22 cellular contexts compared by ENCODE assay signal in the genomic region with DNA sequence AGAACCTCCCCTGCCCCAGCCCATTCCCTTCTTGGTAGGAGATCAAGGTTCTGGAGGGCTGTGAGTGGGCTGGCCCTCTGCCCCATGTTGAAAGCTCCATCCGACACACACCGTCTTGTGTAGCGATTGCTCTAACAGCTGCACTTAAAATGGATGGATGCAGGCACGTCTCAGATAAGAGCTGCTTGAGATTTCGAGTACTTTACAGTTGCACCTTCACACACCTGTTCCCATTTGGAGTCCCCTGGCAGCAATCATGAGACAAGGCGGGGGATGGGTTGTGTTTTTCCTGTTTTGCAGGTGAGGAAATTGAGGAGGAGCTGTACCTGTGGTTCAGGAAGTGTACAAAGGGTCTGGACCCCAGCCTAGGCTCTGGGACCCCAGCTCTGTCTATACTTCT.
DNase-seq lines count a peak whose midpoint lies in the region; ATAC-seq and TF ChIP-seq lines count a peak whose summit lies in the region.
"Had no signal": no experiment of that assay in that cellular context is flagged by ENCODE, and none has a peak within 500 bp of the region (broad histone marks: within the 10 kb centered on the region; RNA-seq: fewer than 3 reads in every experiment).

No MANE protein-coding gene starts in this region.

- DNase-seq in NCI-H2196 treated with DMSO at 0.1 percent for 48 hours (lab: John Stamatoyannopoulos, UW; ENCODE audit: unreplicated experiment) (peak; percentile 21), NK-92 (lab: John Stamatoyannopoulos, UW; ENCODE audit: unreplicated experiment) (no peak), SIG-M5 (lab: John Stamatoyannopoulos, UW) (no peak)
- DNase-seq: activated CD4-positive, alpha-beta memory T cell treated with anti-CD3 and anti-CD28 coated beads, Interleukin-2, amount 10 ng/mL, durations not matched to agents 7 days and 5 days; adrenal gland; EL; HCEC 1CT; Kasumi-1; NCI-H1694; psoas muscle; Right ventricle myocardium superior had no signal

- H3K79me2 ChIP-seq in Loucy (ENCODE audit: insufficient read depth, low read length): no peaks in the 10 kb centered on the region

- H3K27me3 ChIP-seq in BLaER1 (peaks cover 26% of the 10 kb centered on the region), Loucy (ENCODE audit: insufficient read depth, low read length, poor library complexity, severe bottlenecking) (no peaks in the 10 kb centered on the region), iPS-15b (ENCODE audit: control insufficient read depth, insufficient read depth, low read length) (no peaks in the 10 kb centered on the region)
- H3K27me3 ChIP-seq: cardiac muscle cell had no signal

- H2AFZ ChIP-seq in Loucy (ENCODE audit: low read length): 0 out of 2 replicates have a peak overlapping the region, but pooled peaks have one; percentile 10

- no peak overlapping the region for H3K9ac ChIP-seq in BLaER1
- H3K9ac ChIP-seq in Loucy (ENCODE audit: low read depth, low read length, poor library complexity, severe bottlenecking): no peak overlapping the region
- H3K9ac ChIP-seq in iPS-15b (ENCODE audit: low read depth, low read length): peak overlapping the region; percentile 5

- TF ChIP-seq CTCF in Loucy (conservative IDR thresholded peaks at IDR 0.05; ENCODE audit: low read length): no peak

- peaks cover 36% of the 10 kb centered on the region for H3K4me1 ChIP-seq in BLaER1
- H3K4me1 ChIP-seq in Loucy (ENCODE audit: insufficient read depth, low read length, poor library complexity, severe bottlenecking): peaks cover 18% of the 10 kb centered on the region
- H3K4me1 ChIP-seq in iPS-15b (ENCODE audit: control insufficient read depth, insufficient read depth, low read length): peaks cover 3% of the 10 kb centered on the region
- H3K4me1 ChIP-seq: adrenal gland, gastroesophageal sphincter, psoas muscle, tibial nerve had no signal

- no peak overlapping the region for H3K27ac ChIP-seq in BLaER1
- H3K27ac ChIP-seq: adrenal gland, cardiac muscle cell, epithelial cell of prostate, gastroesophageal sphincter, psoas muscle, tibial nerve, VCaP had no signal

- H3K9me3 ChIP-seq in BLaER1: no peaks in the 10 kb centered on the region
- H3K9me3 ChIP-seq in Loucy (ENCODE audit: insufficient read depth, low read depth, low read length): no peaks in the 10 kb centered on the region
- H3K9me3 ChIP-seq in iPS-15b (ENCODE audit: control insufficient read depth, insufficient read depth, low read length): no peaks in the 10 kb centered on the region
- H3K9me3 ChIP-seq: adrenal gland, gastroesophageal sphincter, psoas muscle, tibial nerve had no signal

- H3F3A ChIP-seq in Loucy (ENCODE audit: low read depth): no peaks in the 10 kb centered on the region

- ATAC-seq in HG03439 (IDR thresholded peaks at IDR 0.05; ENCODE audit: unreplicated experiment) (no peak), HG02870 (IDR thresholded peaks at IDR 0.05; ENCODE audit: unreplicated experiment) (no peak)
- ATAC-seq: gastroesophageal sphincter; natural killer cell treated with Interleukin-12 subunit alpha and Interleukin-12 subunit beta and Interleukin-15 and Interleukin-18, amount 100 ng/mL, for 72 hours; psoas muscle had no signal

- H3K36me3 ChIP-seq in BLaER1: no peaks in the 10 kb centered on the region
- H3K36me3 ChIP-seq in Loucy (ENCODE audit: insufficient read depth, low read length): no peaks in the 10 kb centered on the region
- H3K36me3 ChIP-seq in iPS-15b (ENCODE audit: control insufficient read depth, insufficient read depth, low read length): no peaks in the 10 kb centered on the region
- H3K36me3 ChIP-seq: adrenal gland, cardiac muscle cell, gastroesophageal sphincter, tibial nerve had no signal

- H4K20me1 ChIP-seq in BLaER1 (no peaks in the 10 kb centered on the region), Loucy (ENCODE audit: insufficient read depth, low read length, poor library complexity, severe bottlenecking) (no peaks in the 10 kb centered on the region)

- H3K4me2 ChIP-seq in BLaER1 (0 out of 2 replicates have a peak overlapping the region, but pooled peaks have one; percentile 34), Loucy (ENCODE audit: low read depth, low read length, poor library complexity, severe bottlenecking) (no peak overlapping the region)

- H3K4me3 ChIP-seq in BLaER1 (no peak overlapping the region), Loucy (ENCODE audit: low read length, poor library complexity, severe bottlenecking) (no peak overlapping the region), iPS-15b (ENCODE audit: low read depth, low read length) (no peak overlapping the region)
- H3K4me3 ChIP-seq: adrenal gland, cardiac muscle cell, gastroesophageal sphincter, psoas muscle, tibial nerve had no signal

- no peaks in the 10 kb centered on the region for H3K9me2 ChIP-seq in Loucy (replicated peaks; ENCODE audit: low read depth, low read length)
